ENCODE assay signal across 22 cellular contexts in the genomic region with DNA sequence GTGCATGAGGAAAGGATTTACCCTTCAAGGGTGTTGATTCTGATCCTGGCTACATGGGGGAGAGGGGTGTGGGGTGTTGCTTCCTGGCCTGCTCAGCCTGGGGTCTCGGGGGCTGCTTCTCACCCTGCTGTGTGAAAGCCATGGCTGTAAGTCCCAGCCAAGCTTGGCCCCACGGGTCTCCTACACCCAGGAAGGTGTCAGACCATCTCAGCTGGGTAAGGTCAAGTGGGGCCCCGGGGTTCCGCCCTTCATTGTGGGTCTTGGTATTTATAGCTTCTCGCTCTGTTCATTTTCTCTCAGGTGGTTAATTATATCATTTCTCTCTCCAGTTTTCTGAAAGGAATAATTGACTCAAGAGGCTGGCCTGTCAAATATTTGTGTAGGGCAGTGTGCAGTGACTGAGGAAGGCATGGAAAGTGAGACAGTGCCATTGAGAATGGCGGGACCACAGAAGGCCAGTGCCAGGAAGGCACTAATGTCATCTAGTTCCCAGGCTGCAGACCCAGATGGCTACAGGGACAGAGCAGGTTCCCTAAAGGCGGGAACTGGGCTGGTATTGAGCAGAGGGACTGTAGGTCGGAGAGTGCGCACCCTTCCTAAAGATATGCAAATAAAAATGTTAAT.
DNase-seq lines count a peak whose midpoint lies in the region; ATAC-seq and TF ChIP-seq lines count a peak whose summit lies in the region.
"Had no signal": no experiment of that assay in that cellular context is flagged by ENCODE, and none has a peak within 500 bp of the region (broad histone marks: within the 10 kb centered on the region; RNA-seq: fewer than 3 reads in every experiment).

No MANE protein-coding gene starts in this region.

- WGBS in mammary epithelial cell (ENCODE audit: low coverage, missing lambda C conversion rate), result 92% methylated on average over 9 of the region's 9 CpGs

- H3K4me1 Mint-ChIP-seq in stimulated activated effector memory CD8-positive, alpha-beta T cell treated with anti-CD3 and anti-CD28 coated beads, Interleukin-12 subunit alpha, Interleukin-12 subunit beta, amount 100 ng/mL, for 72 hours, result no peaks in the 10 kb centered on the region
- H3K4me1 Mint-ChIP-seq: activated CD4-positive, alpha-beta T cell treated with anti-CD3 and anti-CD28 coated beads, Interleukin-2, amount 10 ng/mL, durations not matched to agents 24 days and 14 days; neural crest cell had no signal

- H3K36me3 Mint-ChIP-seq in stimulated activated effector memory CD8-positive, alpha-beta T cell treated with anti-CD3 and anti-CD28 coated beads, Interleukin-12 subunit alpha, Interleukin-12 subunit beta, amount 100 ng/mL, for 72 hours, result no peaks in the 10 kb centered on the region

- no peak for TF ChIP-seq CTCF in mammary epithelial cell (conservative IDR thresholded peaks at IDR 0.05 in 1 of 2, IDR thresholded peaks at IDR 0.05 in 1 of 2; ENCODE audit: extremely low read depth in 1 of 2, insufficient read depth in 1 of 2, low read depth in 1 of 2, low read length in 2 of 2)

- peaks cover 30% of the 10 kb centered on the region for H3K4me1 ChIP-seq in mammary epithelial cell (ENCODE audit: insufficient read depth, low read length)
- H3K4me1 ChIP-seq: psoas muscle had no signal

- no peak overlapping the region for H3K4me3 ChIP-seq in mammary epithelial cell (replicated peaks in 1 of 3; ENCODE audit: insufficient read depth in 1 of 3, low read depth in 2 of 3, low read length in 3 of 3)
- H3K4me3 ChIP-seq: BLaER1 treated with 17β-estradiol and CSF1 and Interleukin-3, amounts not matched to agents 10 nM and 100 nM; psoas muscle; thoracic aorta had no signal

- no peak overlapping the region for H3K9ac ChIP-seq in mammary epithelial cell (ENCODE audit: insufficient read depth, low read length)
- H3K9ac ChIP-seq: BLaER1 treated with 17β-estradiol and CSF1 and Interleukin-3, amounts not matched to agents 10 nM and 100 nM had no signal

- intact Hi-C loops in mammary epithelial cell (cut with micrococcal nuclease), result loop anchor here (5.0 to 10.0 kb wide), 2 partner anchors 105 to 368 kb away; a partner anchor contains a TSS

- no peaks in the 10 kb centered on the region for H3K9me3 ChIP-seq in mammary epithelial cell (replicated peaks; ENCODE audit: insufficient read depth, low read length)
- H3K9me3 ChIP-seq: BLaER1 treated with 17β-estradiol and CSF1 and Interleukin-3, amounts not matched to agents 10 nM and 100 nM; psoas muscle; thoracic aorta had no signal

- no peaks in the 10 kb centered on the region for H4K20me1 ChIP-seq in mammary epithelial cell (ENCODE audit: insufficient read depth, low read length)
- H4K20me1 ChIP-seq: BLaER1 treated with 17β-estradiol and CSF1 and Interleukin-3, amounts not matched to agents 10 nM and 100 nM had no signal

- in situ Hi-C loops in mammary epithelial cell (cut with MboI; ENCODE audit: low sequenced_read_pairs in 2 of 2), result no loop called here

- BruUV-seq in mammary epithelial cell (replicated peaks; lab: Mats Ljungman, UMichigan), result no TSS peak

- no peak overlapping the region for H3K4me3 Mint-ChIP-seq in stimulated activated effector memory CD8-positive, alpha-beta T cell treated with anti-CD3 and anti-CD28 coated beads, Interleukin-12 subunit alpha, Interleukin-12 subunit beta, amount 100 ng/mL, for 72 hours
- H3K4me3 Mint-ChIP-seq: activated CD4-positive, alpha-beta T cell treated with anti-CD3 and anti-CD28 coated beads, Interleukin-2, amount 10 ng/mL, durations not matched to agents 24 days and 14 days; neural crest cell had no signal

- CTCF ChIA-PET in mammary epithelial cell (lab: Charles Lee; ENCODE audit: low non-redundant PET), result interaction anchor here (0.6 kb wide), 1 partner anchor 57 kb away, joined by 3 read pairs; no protein-coding TSS in a partner anchor

- peak overlapping the region; percentile 46 for H2AFZ ChIP-seq in mammary epithelial cell (ENCODE audit: low read depth, low read length)

- peak; percentile 8 for ATAC-seq in stimulated activated effector memory CD8-positive, alpha-beta T cell treated with anti-CD3 and anti-CD28 coated beads, Interleukin-12 subunit alpha, Interleukin-12 subunit beta, amount 100 ng/mL, for 72 hours
- no peak for ATAC-seq in activated CD4-positive, CD25-positive, alpha-beta regulatory T cell treated with anti-CD3 and anti-CD28 coated beads, Interleukin-2, amount 50 U/mL, for 24 hours
- no peak for ATAC-seq in GM21576 (IDR thresholded peaks at IDR 0.05; ENCODE audit: unreplicated experiment)
- ATAC-seq: psoas muscle had no signal

- H3K79me2 ChIP-seq in mammary epithelial cell (ENCODE audit: insufficient read depth, low read length), result no peaks in the 10 kb centered on the region

- peak overlapping the region; percentile 70 for H3K27ac ChIP-seq in mammary epithelial cell (ENCODE audit: insufficient read depth, low read depth, low read length)
- H3K27ac ChIP-seq: 22Rv1; BLaER1 treated with 17β-estradiol and CSF1 and Interleukin-3, amounts not matched to agents 10 nM and 100 nM; psoas muscle; thoracic aorta had no signal

- H3K9me3 Mint-ChIP-seq in stimulated activated effector memory CD8-positive, alpha-beta T cell treated with anti-CD3 and anti-CD28 coated beads, Interleukin-12 subunit alpha, Interleukin-12 subunit beta, amount 100 ng/mL, for 72 hours, result no peaks in the 10 kb centered on the region
- H3K9me3 Mint-ChIP-seq: activated CD4-positive, alpha-beta T cell treated with anti-CD3 and anti-CD28 coated beads, Interleukin-2, amount 10 ng/mL, durations not matched to agents 24 days and 14 days; neural crest cell had no signal

- dilution Hi-C loops in mammary epithelial cell (cut with HindIII; ENCODE audit: low sequenced_read_pairs), result loop anchor here (5.0 kb wide), 2 partner anchors 85 to 100 kb away; no protein-coding TSS in a partner anchor

- no peak overlapping the region for H3K4me2 ChIP-seq in mammary epithelial cell (ENCODE audit: insufficient read depth, low read depth, low read length)
- H3K4me2 ChIP-seq: BLaER1 treated with 17β-estradiol and CSF1 and Interleukin-3, amounts not matched to agents 10 nM and 100 nM had no signal

- no peak overlapping the region for H3K27ac Mint-ChIP-seq in stimulated activated effector memory CD8-positive, alpha-beta T cell treated with anti-CD3 and anti-CD28 coated beads, Interleukin-12 subunit alpha, Interleukin-12 subunit beta, amount 100 ng/mL, for 72 hours

- peak; percentile 28 for DNase-seq in DMS53 (lab: John Stamatoyannopoulos, UW)
- DNase-seq in DMS53 treated with DMSO at 0.1 percent for 48 hours (lab: John Stamatoyannopoulos, UW; ENCODE audit: unreplicated experiment), result no peak
- DNase-seq in NCI-H69 (lab: John Stamatoyannopoulos, UW), result peak; percentile 79
- no peak for DNase-seq in mammary epithelial cell
- DNase-seq in stimulated activated effector memory CD8-positive, alpha-beta T cell treated with anti-CD3 and anti-CD28 coated beads, Interleukin-12 subunit alpha, Interleukin-12 subunit beta, amount 100 ng/mL, for 72 hours (ENCODE audit: low spot score in 2 of 2), result no peak
- DNase-seq in NCI-H1694 treated with DMSO at 0.1 percent for 48 hours (lab: John Stamatoyannopoulos, UW), result no peak
- DNase-seq: activated CD4-positive, alpha-beta T cell treated with anti-CD3 and anti-CD28 coated beads, Interleukin-2, amount 10 ng/mL, durations not matched to agents 24 days and 14 days; activated CD8-positive, alpha-beta memory T cell treated with anti-CD3 and anti-CD28 coated beads, Interleukin-2, amount 50 U/mL, for 48 hours; activated gamma-delta T cell treated with Interleukin-2 at 50 U/mL for 16 hours; cerebellar nuclear complex; hypothalamus; midbrain; NCI-H2081; NCI-H526 treated with DMSO at 0.1 percent for 48 hours; psoas muscle; RPMI8226 had no signal

- no peaks in the 10 kb centered on the region for H3K27me3 ChIP-seq in mammary epithelial cell (ENCODE audit: insufficient read depth, low read length)

- no peaks in the 10 kb centered on the region for H3K36me3 ChIP-seq in mammary epithelial cell (ENCODE audit: insufficient read depth, low read length)
- H3K36me3 ChIP-seq: BLaER1 treated with 17β-estradiol and CSF1 and Interleukin-3, amounts not matched to agents 10 nM and 100 nM; thoracic aorta had no signal

Comparison
In these comparisons a context has a peak if more than half of its experiments do, and no peak if none do; other contexts are left out.
1. DNase-seq: peak in DMS53 (single experiment) and NCI-H69 (single experiment); none in DMS53 treated with DMSO at 0.1 percent for 48 hours (single experiment), mammary epithelial cell (single experiment), stimulated activated effector memory CD8-positive, alpha-beta T cell treated with anti-CD3 and anti-CD28 coated beads, Interleukin-12 subunit alpha, Interleukin-12 subunit beta, amount 100 ng/mL, for 72 hours (0 of 2) and NCI-H1694 treated with DMSO at 0.1 percent for 48 hours (single experiment).